ENCODE assay signal across 7 cellular contexts in genomic region chr15:22161398-22161797, GRCh38.
DNase-seq lines count a peak whose midpoint lies in the region; ATAC-seq lines count a peak whose summit lies in the region.
"Not testable (repeated sequence)": the region's sequence is repeated elsewhere in the genome, so short reads cannot be mapped to it uniquely, and the experiment has no call there.

No MANE protein-coding gene starts in this region.

- not testable (repeated sequence) for H3K4me1 Mint-ChIP-seq in effector memory CD8-positive, alpha-beta T cell (ENCODE audit: low read depth in 2 of 2)

- DNase-seq in effector memory CD8-positive, alpha-beta T cell: not testable (repeated sequence)

- not testable (repeated sequence) for H3K27ac Mint-ChIP-seq in effector memory CD8-positive, alpha-beta T cell

- not testable (repeated sequence) for H3K4me3 Mint-ChIP-seq in effector memory CD8-positive, alpha-beta T cell

- ATAC-seq in GM18508 (IDR thresholded peaks at IDR 0.05; ENCODE audit: insufficient read depth, unreplicated experiment): peak; percentile 64
- ATAC-seq in GM19351 (IDR thresholded peaks at IDR 0.05; ENCODE audit: unreplicated experiment): peak; percentile 75
- ATAC-seq in GM21529 (IDR thresholded peaks at IDR 0.05; ENCODE audit: unreplicated experiment): peak; percentile 76
- ATAC-seq in HG02870 (IDR thresholded peaks at IDR 0.05; ENCODE audit: unreplicated experiment): peak; percentile 65
- ATAC-seq in HG03139 (IDR thresholded peaks at IDR 0.05; ENCODE audit: unreplicated experiment): peak; percentile 78
- peak; percentile 60 for ATAC-seq in HG03575 (IDR thresholded peaks at IDR 0.05; ENCODE audit: extremely low read depth, insufficient number of reproducible peaks, low FRiP score, unreplicated experiment)
- peak; percentile 53 for ATAC-seq in effector memory CD8-positive, alpha-beta T cell (replicated peaks)

- H3K9me3 Mint-ChIP-seq in effector memory CD8-positive, alpha-beta T cell: not testable (repeated sequence)

- not testable (repeated sequence) for H3K36me3 Mint-ChIP-seq in effector memory CD8-positive, alpha-beta T cell (ENCODE audit: insufficient read depth)

- H3K27me3 Mint-ChIP-seq in effector memory CD8-positive, alpha-beta T cell: not testable (repeated sequence)
